Comparison of ENCODE assay signal across 12 cellular contexts in the genomic region with DNA sequence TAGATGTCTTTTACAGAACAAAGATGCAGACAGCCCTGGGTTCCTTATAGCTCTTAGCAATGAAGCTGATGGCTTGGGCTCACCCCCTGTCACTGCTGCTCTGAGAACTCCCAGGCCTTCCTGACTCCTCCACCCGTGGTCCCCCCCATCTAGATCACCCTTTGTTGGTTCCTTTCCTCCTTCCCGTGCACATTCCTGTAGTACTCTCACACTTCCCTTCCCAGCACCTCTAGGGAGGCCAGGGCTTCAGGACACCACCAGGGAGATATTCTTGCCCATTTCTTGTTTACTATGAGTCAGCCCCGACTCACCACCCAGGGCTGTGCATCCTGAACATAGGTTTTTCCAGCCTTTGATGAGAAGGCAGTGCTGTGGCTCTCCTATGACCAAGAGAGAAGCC. TPM values are rescaled to one million over a fixed set of nuclear protein-coding genes. Genes with fewer than 3 reads are reported as not detected.
DNase-seq lines count a peak whose midpoint lies in the region; ATAC-seq and TF ChIP-seq lines count a peak whose summit lies in the region.
"Had no signal": no experiment of that assay in that cellular context is flagged by ENCODE, and none has a peak within 500 bp of the region (broad histone marks: within the 10 kb centered on the region; RNA-seq: fewer than 3 reads in every experiment).

No MANE protein-coding gene starts in this region.

- H3K9me3 ChIP-seq in fibroblast of lung (ENCODE audit: control insufficient read depth, insufficient read depth, low read depth, low read length), result no peaks in the 10 kb centered on the region
- no peaks in the 10 kb centered on the region for H3K9me3 ChIP-seq in thyroid gland
- H3K9me3 ChIP-seq: BE2C had no signal

- POLR2A ChIA-PET in RWPE1 (lab: Yijun Ruan, JAX; ENCODE audit: low non-redundant PET), result no interaction called here

- H3K4me1 ChIP-seq in fibroblast of lung (ENCODE audit: control insufficient read depth, extremely low read depth, insufficient read depth, low read length), result peaks cover 7% of the 10 kb centered on the region
- no peaks in the 10 kb centered on the region for H3K4me1 ChIP-seq in thyroid gland
- H3K4me1 ChIP-seq: BE2C had no signal

- H3K36me3 ChIP-seq in fibroblast of lung (ENCODE audit: control insufficient read depth, insufficient read depth, low read length) (no peaks in the 10 kb centered on the region), thyroid gland (no peaks in the 10 kb centered on the region)
- H3K36me3 ChIP-seq: BE2C had no signal

- H3K27ac ChIP-seq in RWPE1 (no peak overlapping the region), fibroblast of lung (ENCODE audit: insufficient read depth, low read length) (peak overlapping the region; percentile 13), thyroid gland (no peak overlapping the region)

- no peak overlapping the region for H3K4me3 ChIP-seq in fibroblast of lung (replicated peaks in 1 of 4; ENCODE audit: control extremely low read depth in 1 of 4, insufficient read depth in 1 of 4, low read depth in 3 of 4, low read length in 4 of 4)
- no peak overlapping the region for H3K4me3 ChIP-seq in thyroid gland (replicated peaks in 1 of 3)

- TF ChIP-seq POLR2A in thyroid gland (IDR thresholded peaks at IDR 0.05), result no peak

- intact Hi-C loops in Right ventricle myocardium inferior (cut with DNase I), result no loop called here
- intact Hi-C loops in left ventricle myocardium superior (cut with micrococcal nuclease), result loop anchor here (5.0 kb wide), 2 partner anchors 222 to 337 kb away; no protein-coding TSS in a partner anchor
- intact Hi-C loops in thyroid gland (cut with DNase I), result loop anchor here (5.0 kb wide), 1 partner anchor 337 kb away; no protein-coding TSS in a partner anchor

- ATAC-seq in Right ventricle myocardium inferior (peak; percentile 13), left ventricle myocardium superior (no peak), GM21717 (IDR thresholded peaks at IDR 0.05; ENCODE audit: unreplicated experiment) (no peak)
- peak; percentile 26 for ATAC-seq in stimulated activated effector memory CD8-positive, alpha-beta T cell treated with anti-CD3 and anti-CD28 coated beads, Interleukin-12 subunit alpha, Interleukin-12 subunit beta, amount 100 ng/mL, for 72 hours
- ATAC-seq: activated CD8-positive, alpha-beta T cell treated with anti-CD3 and anti-CD28 coated beads, Interleukin-2, amount 10 ng/mL, durations not matched to agents 7 days and 5 days had no signal

- H3K27me3 ChIP-seq in fibroblast of lung (ENCODE audit: control insufficient read depth, insufficient read depth, low read length) (peaks cover under 1% of the 10 kb centered on the region), thyroid gland (no peaks in the 10 kb centered on the region)
- H3K27me3 ChIP-seq: BE2C had no signal

- no peaks in the 10 kb centered on the region for H3K9me3 Mint-ChIP-seq in stimulated activated effector memory CD8-positive, alpha-beta T cell treated with anti-CD3 and anti-CD28 coated beads, Interleukin-12 subunit alpha, Interleukin-12 subunit beta, amount 100 ng/mL, for 72 hours

- H3K36me3 Mint-ChIP-seq in stimulated activated effector memory CD8-positive, alpha-beta T cell treated with anti-CD3 and anti-CD28 coated beads, Interleukin-12 subunit alpha, Interleukin-12 subunit beta, amount 100 ng/mL, for 72 hours, result no peaks in the 10 kb centered on the region

- H3K9ac ChIP-seq in fibroblast of lung (ENCODE audit: insufficient read depth, low read length), result no peak overlapping the region

- no peaks in the 10 kb centered on the region for H4K20me1 ChIP-seq in fibroblast of lung (ENCODE audit: control insufficient read depth, extremely low read depth, insufficient read depth, low read length)

- H3K4me3 Mint-ChIP-seq in stimulated activated effector memory CD8-positive, alpha-beta T cell treated with anti-CD3 and anti-CD28 coated beads, Interleukin-12 subunit alpha, Interleukin-12 subunit beta, amount 100 ng/mL, for 72 hours, result no peak overlapping the region
- H3K4me3 Mint-ChIP-seq: activated CD8-positive, alpha-beta T cell treated with anti-CD3 and anti-CD28 coated beads, Interleukin-2, amount 10 ng/mL, durations not matched to agents 7 days and 5 days had no signal

- no peak overlapping the region for H3K27ac Mint-ChIP-seq in stimulated activated effector memory CD8-positive, alpha-beta T cell treated with anti-CD3 and anti-CD28 coated beads, Interleukin-12 subunit alpha, Interleukin-12 subunit beta, amount 100 ng/mL, for 72 hours
- H3K27ac Mint-ChIP-seq: activated CD8-positive, alpha-beta T cell treated with anti-CD3 and anti-CD28 coated beads, Interleukin-2, amount 10 ng/mL, durations not matched to agents 7 days and 5 days had no signal

- no peaks in the 10 kb centered on the region for H3K4me1 Mint-ChIP-seq in stimulated activated effector memory CD8-positive, alpha-beta T cell treated with anti-CD3 and anti-CD28 coated beads, Interleukin-12 subunit alpha, Interleukin-12 subunit beta, amount 100 ng/mL, for 72 hours

- WGBS in thyroid gland, 2 donors, result 63 to 78% methylated on average over 3 of the region's 3 CpGs

- H2AFZ ChIP-seq in fibroblast of lung (ENCODE audit: low read length), result no peak overlapping the region

- H3K79me2 ChIP-seq in fibroblast of lung (ENCODE audit: control insufficient read depth, insufficient read depth, low read length), result no peaks in the 10 kb centered on the region

- no peak for TF ChIP-seq CTCF in RWPE1 (conservative IDR thresholded peaks at IDR 0.05; ENCODE audit: low read depth)
- TF ChIP-seq CTCF in fibroblast of lung (conservative IDR thresholded peaks at IDR 0.05 in 1 of 2, IDR thresholded peaks at IDR 0.05 in 1 of 2; ENCODE audit: low read depth in 1 of 2, low read length in 2 of 2), result no peak
- TF ChIP-seq CTCF in thyroid gland (IDR thresholded peaks at IDR 0.05), result no peak

- H3K4me2 ChIP-seq in fibroblast of lung (ENCODE audit: extremely low read depth, insufficient read depth, low read length), result peak overlapping the region; percentile 27

- DNase-seq in Right ventricle myocardium inferior (ENCODE audit: missing footprints), result no peak
- DNase-seq in left ventricle myocardium superior, result no peak
- DNase-seq in RWPE1 (ENCODE audit: low spot score), result peak; percentile 85
- DNase-seq in fibroblast of lung (ENCODE audit: low read depth in 2 of 2), result peak; percentile 70 to 77
- DNase-seq in stimulated activated effector memory CD8-positive, alpha-beta T cell treated with anti-CD3 and anti-CD28 coated beads, Interleukin-12 subunit alpha, Interleukin-12 subunit beta, amount 100 ng/mL, for 72 hours (ENCODE audit: low spot score in 2 of 2), result no peak
- no peak for DNase-seq in thyroid gland
- no peak for DNase-seq in middle frontal gyrus (ENCODE audit: extremely low spot score, low spot score)
- DNase-seq: activated CD8-positive, alpha-beta T cell treated with anti-CD3 and anti-CD28 coated beads, Interleukin-2, amount 10 ng/mL, durations not matched to agents 7 days and 5 days; BE2C; foreskin melanocyte; stimulated activated CD8-positive, alpha-beta memory T cell treated with anti-CD3 and anti-CD28 coated beads, Interleukin-4, amount 100 ng/mL, for 48 hours had no signal

- CTCF ChIA-PET in RWPE1 (lab: Yijun Ruan, JAX), result interaction anchor here (0.5 to 2.0 kb wide), 8 partner anchors 11 to 484 kb away, joined by 3 to 13 read pairs (median 6); no protein-coding TSS in a partner anchor

RNA-seq across cellular contexts. Expression of gene NOS1AP, which starts 14.4 kb away (rescaled TPM):
- total RNA-seq in Right ventricle myocardium inferior, result 3.5 TPM
- 5.0 TPM for total RNA-seq in left ventricle myocardium superior
- total RNA-seq in fibroblast of lung, result under 0.01 and 0.17 TPM in 2 replicates
- polyA plus RNA-seq in fibroblast of lung, result 0.10 and 0.14 TPM in 2 replicates
- 0.06 and 0.08 TPM in 2 replicates for polyA plus RNA-seq in fibroblast of lung (2012)
- 0.19 and 0.24 TPM in 2 replicates for polyA minus RNA-seq in fibroblast of lung (ENCODE audit: low replicate concordance)
- 1 to 10 TPM in 1 of 4 donors, under 1 TPM in 3; 0.40 to 2.2 (median 0.54) TPM for total RNA-seq in thyroid gland
- total RNA-seq: activated CD8-positive, alpha-beta T cell treated with anti-CD3 and anti-CD28 coated beads, Interleukin-2, amount 10 ng/mL, durations not matched to agents 7 days and 5 days had no signal

RNA-seq across cellular contexts. Expression of gene OLFML2B, which starts 31.4 kb away (rescaled TPM):
- total RNA-seq in Right ventricle myocardium inferior (4.2 TPM), left ventricle myocardium superior (2.4 TPM), fibroblast of lung (3.3 and 5.1 TPM in 2 replicates), thyroid gland (10 to 100 TPM in 3 of 4 donors, 1 to 10 TPM in 1; 8.0 to 18.4 (median 12.9) TPM)
- 7.2 and 7.9 TPM in 2 replicates for polyA plus RNA-seq in fibroblast of lung
- 18.9 and 20.4 TPM in 2 replicates for polyA plus RNA-seq in fibroblast of lung (2012)
- polyA minus RNA-seq in fibroblast of lung (ENCODE audit: low replicate concordance), result 27.3 and 30.5 TPM in 2 replicates
- total RNA-seq: activated CD8-positive, alpha-beta T cell treated with anti-CD3 and anti-CD28 coated beads, Interleukin-2, amount 10 ng/mL, durations not matched to agents 7 days and 5 days had no signal

Comparison
In these comparisons a context has a peak if more than half of its experiments do, and no peak if none do; other contexts are left out.
1. ATAC-seq: peak in Right ventricle myocardium inferior (single experiment) and stimulated activated effector memory CD8-positive, alpha-beta T cell treated with anti-CD3 and anti-CD28 coated beads, Interleukin-12 subunit alpha, Interleukin-12 subunit beta, amount 100 ng/mL, for 72 hours (single experiment); none in left ventricle myocardium superior (single experiment) and GM21717 (single experiment).
2. DNase-seq: peak in RWPE1 (single experiment) and fibroblast of lung (2 of 2); none in Right ventricle myocardium inferior (single experiment), left ventricle myocardium superior (single experiment), stimulated activated effector memory CD8-positive, alpha-beta T cell treated with anti-CD3 and anti-CD28 coated beads, Interleukin-12 subunit alpha, Interleukin-12 subunit beta, amount 100 ng/mL, for 72 hours (0 of 2), thyroid gland (0 of 2) and middle frontal gyrus (single experiment).